In genomic region chr6:169048806-169049205, GRCh38 we compare ENCODE assay signal across 15 cellular contexts.
A peak's percentile ranks its signal among the peaks of the same experiment; 100 is the strongest.
DNase-seq lines count a peak whose midpoint lies in the region; ATAC-seq, FAIRE-seq and TF ChIP-seq lines count a peak whose summit lies in the region.
"Had no signal": no experiment of that assay in that cellular context is flagged by ENCODE, and none has a peak within 500 bp of the region (broad histone marks: within the 10 kb centered on the region; RNA-seq: fewer than 3 reads in every experiment).

No MANE protein-coding gene starts in this region.

- in situ Hi-C loops in K562 (cut with MboI) = no loop called here

- no peak overlapping the region for H3K9ac ChIP-seq in K562 (ENCODE audit: insufficient read depth in 1 of 2, low read depth in 2 of 2, low read length in 2 of 2)

- TF ChIP-seq RAD21 in K562 (CRISPR knock-in tag; conservative IDR thresholded peaks at IDR 0.05 in 1 of 2, IDR thresholded peaks at IDR 0.05 in 1 of 2) = no peak

- no peaks in the 10 kb centered on the region for H3K9me1 ChIP-seq in K562 (ENCODE audit: control insufficient read depth, insufficient read depth, low read length)

- H3K4me3 ChIP-seq in K562 = no peak overlapping the region
- no peak overlapping the region for H3K4me3 ChIP-seq in ascending aorta
- H3K4me3 ChIP-seq: SJCRH30 had no signal

- under 1% methylated on average over 12 of the region's 12 CpGs for WGBS in K562 (ENCODE audit: insufficient coverage, low coverage, missing lambda C conversion rate)

- H3K36me3 ChIP-seq in K562 (ENCODE audit: control insufficient read depth, insufficient read depth, low read length) (no peaks in the 10 kb centered on the region), ascending aorta (no peaks in the 10 kb centered on the region)
- H3K36me3 ChIP-seq: SJCRH30 had no signal

- no peak for TF ChIP-seq CTCF in K562 (IDR thresholded peaks at IDR 0.05 in 2 of 3, conservative IDR thresholded peaks at IDR 0.05 in 1 of 3; ENCODE audit: insufficient read depth in 2 of 3, low read depth in 1 of 3, low read length in 3 of 3)
- no peak for TF ChIP-seq CTCF in ascending aorta (IDR thresholded peaks at IDR 0.05)

- H3K79me2 ChIP-seq in K562 (ENCODE audit: control insufficient read depth, insufficient read depth, low read length) = no peaks in the 10 kb centered on the region

- no TSS peak for BruUV-seq in K562 (replicated peaks; lab: Mats Ljungman, UMichigan)

- H3K9me3 ChIP-seq in K562 (replicated peaks; ENCODE audit: control insufficient read depth, insufficient read depth, low read depth, low read length) (no peaks in the 10 kb centered on the region), ascending aorta (no peaks in the 10 kb centered on the region)
- H3K9me3 ChIP-seq: Caco-2, SJCRH30 had no signal

- H3K4me2 ChIP-seq in K562 (ENCODE audit: insufficient read depth, low read length) = no peak overlapping the region

- H3K27ac ChIP-seq in K562 (ENCODE audit: extremely low read depth, low read depth, low read length) = no peak overlapping the region
- H3K27ac ChIP-seq in ascending aorta = no peak overlapping the region
- H3K27ac ChIP-seq: HL-60, SJCRH30 had no signal

- no peak for TF ChIP-seq POLR2A in K562 (conservative IDR thresholded peaks at IDR 0.05)

- H3K4me1 ChIP-seq in K562 (replicated peaks in 1 of 2; ENCODE audit: control insufficient read depth in 2 of 2, insufficient read depth in 2 of 2, low read length in 2 of 2) (no peaks in the 10 kb centered on the region), ascending aorta (peaks cover 6 to 14% of the 10 kb centered on the region in 2 donors)
- H3K4me1 ChIP-seq: Caco-2 had no signal

- intact Hi-C loops in K562 (cut with micrococcal nuclease) = no loop called here
- intact Hi-C loops in ascending aorta (cut with DNase I) = no loop called here

- peak; percentile 12 for DNase-seq in NOMO-1 treated with DMSO at 0.1 percent for 48 hours (lab: John Stamatoyannopoulos, UW; ENCODE audit: unreplicated experiment)
- no peak for DNase-seq in NOMO-1 treated with dmso at 0.1 percent for 144 hours (lab: John Stamatoyannopoulos, UW; ENCODE audit: unreplicated experiment)
- DNase-seq in NCI-H2029 (lab: John Stamatoyannopoulos, UW) = peak; percentile 63
- no peak for DNase-seq in K562 (ENCODE audit: extremely low read depth in 1 of 4, low spot score in 3 of 4)
- no peak for DNase-seq in ascending aorta (ENCODE audit: low spot score in 2 of 2)
- DNase-seq in superior temporal gyrus (ENCODE audit: extremely low spot score) = no peak
- DNase-seq: Caco-2; CD4-positive, alpha-beta T cell; H9; NCI-H1417; NCI-H1930; SJCRH30 had no signal

- no peak for TF ChIP-seq EP300 in K562 (IDR thresholded peaks at IDR 0.05; ENCODE audit: low read length)

- FAIRE-seq in K562 (lab: Jason Lieb, UNC) = no peak

- ATAC-seq in K562 (peak; percentile 49; the same call in 1 of the 3 replicates), HG03571 (IDR thresholded peaks at IDR 0.05; ENCODE audit: unreplicated experiment) (no peak)
- ATAC-seq: Panc1 had no signal

- POLR2A ChIA-PET in K562 (lab: Yijun Ruan, JAX) = no interaction called here

- H3K27me3 ChIP-seq in K562 (ENCODE audit: control insufficient read depth in 2 of 2, insufficient read depth in 2 of 2, low read length in 2 of 2) (peaks cover 0 to 29% of the 10 kb centered on the region in 2 experiments; a peak in 3 of 5 replicates), ascending aorta (no peaks in the 10 kb centered on the region)
- H3K27me3 ChIP-seq: SJCRH30 had no signal

- no peak overlapping the region for H2AFZ ChIP-seq in K562 (ENCODE audit: low read depth, low read length)

- 0 out of 2 replicates have a peak, but pooled peaks cover 2% of the 10 kb centered on the region for H4K20me1 ChIP-seq in K562 (replicated peaks; ENCODE audit: control insufficient read depth, insufficient read depth, low read length)

- CTCF ChIA-PET in K562 (lab: Yijun Ruan, JAX; ENCODE audit: low intra/inter-chr PET ratio) = no interaction called here

TF ChIP-seq in K562, 482 proteins besides CTCF, POLR2A, EP300 and RAD21:
- TF ChIP-seq CCNT2 (IDR thresholded peaks at IDR 0.05; ENCODE audit: borderline replicate concordance, extremely low read depth, insufficient read length, low read depth, low read length) = no peak
- no peak for TF ChIP-seq ZFP1 (CRISPR knock-in tag; IDR thresholded peaks at IDR 0.05)
- no peak for TF ChIP-seq ZNF324 (CRISPR knock-in tag; IDR thresholded peaks at IDR 0.05)
- no peak for TF ChIP-seq TARDBP (IDR thresholded peaks at IDR 0.05)
- no peak for TF ChIP-seq XRCC3 (IDR thresholded peaks at IDR 0.05)
- TF ChIP-seq RAD51 (IDR thresholded peaks at IDR 0.05; ENCODE audit: borderline replicate concordance, low read depth) = no peak
- no peak for TF ChIP-seq SRSF7 (optimal IDR thresholded peaks at IDR 0.05; ENCODE audit: low read depth, low read length)
- no peak for TF ChIP-seq ZNF217 (CRISPR knock-in tag; IDR thresholded peaks at IDR 0.05)
- TF ChIP-seq ADNP (tag; IDR thresholded peaks at IDR 0.05) = no peak

Comparison
In these comparisons a context has a peak if more than half of its experiments do, and no peak if none do; other contexts are left out.
1. DNase-seq: peak in NOMO-1 treated with DMSO at 0.1 percent for 48 hours (single experiment) and NCI-H2029 (single experiment); none in NOMO-1 treated with dmso at 0.1 percent for 144 hours (single experiment), K562 (0 of 4), ascending aorta (0 of 2) and superior temporal gyrus (single experiment).